Comparison of ENCODE assay signal across 20 cellular contexts in the genomic region with DNA sequence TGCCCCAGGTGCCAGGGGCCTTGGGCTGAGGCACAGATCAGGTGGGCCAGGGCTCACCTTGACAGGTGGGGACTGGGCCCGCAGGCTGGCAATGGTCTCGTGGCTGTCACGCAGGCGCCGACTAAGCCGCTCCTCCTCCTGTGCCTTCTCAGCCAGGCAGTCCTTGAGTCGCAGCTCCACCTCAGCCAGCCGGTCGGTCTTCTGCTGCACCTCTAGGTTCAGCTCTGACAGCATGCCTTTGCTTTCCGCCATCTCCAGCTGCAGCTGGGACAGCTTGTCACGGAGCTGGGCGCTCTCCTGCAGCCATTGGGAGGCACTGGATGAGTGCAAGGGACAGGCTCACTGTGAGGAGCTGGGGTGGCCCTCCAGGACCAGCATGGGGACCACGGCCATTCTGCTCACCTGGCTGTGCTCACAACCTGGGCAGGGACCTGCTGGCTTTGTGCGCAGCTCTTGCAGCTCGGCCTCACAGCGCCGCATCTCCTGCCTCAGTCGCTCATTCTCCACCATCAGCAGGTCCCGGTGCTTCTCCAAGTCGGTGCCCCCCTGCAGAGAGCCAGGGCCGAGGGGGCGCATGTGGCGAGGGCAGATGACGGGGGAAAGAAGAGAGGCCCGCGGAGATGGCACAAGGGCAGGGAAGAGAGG. TPM values are rescaled to one million over a fixed set of nuclear protein-coding genes. Genes with fewer than 3 reads are reported as not detected.
DNase-seq lines count a peak whose midpoint lies in the region; ATAC-seq, FAIRE-seq and TF ChIP-seq lines count a peak whose summit lies in the region.
"Had no signal": no experiment of that assay in that cellular context is flagged by ENCODE, and none has a peak within 500 bp of the region (broad histone marks: within the 10 kb centered on the region; RNA-seq: fewer than 3 reads in every experiment).

No MANE protein-coding gene starts in this region.

- H3K9me1 ChIP-seq in IMR-90 (ENCODE audit: insufficient read depth, low read length) (no peaks in the 10 kb centered on the region; the same call in 1 of the 2 replicates), K562 (ENCODE audit: control insufficient read depth, insufficient read depth, low read length) (no peaks in the 10 kb centered on the region)

- H3K4me1 Mint-ChIP-seq in Caco-2 (ENCODE audit: low read depth, unreplicated experiment), result no peaks in the 10 kb centered on the region
- peaks cover 25% of the 10 kb centered on the region for H3K4me1 Mint-ChIP-seq in osteocyte (ENCODE audit: unreplicated experiment)
- H3K4me1 Mint-ChIP-seq: CD4-positive, CD25-positive, alpha-beta regulatory T cell; CD8-positive, alpha-beta memory T cell had no signal

- no peak overlapping the region for H2AK5ac ChIP-seq in IMR-90 (ENCODE audit: low read depth, low read length)

- H3K36me3 Mint-ChIP-seq in Caco-2 (ENCODE audit: insufficient read depth, unreplicated experiment) (peaks cover 50% of the 10 kb centered on the region), osteocyte (ENCODE audit: unreplicated experiment) (peaks cover 30% of the 10 kb centered on the region)
- H3K36me3 Mint-ChIP-seq: CD4-positive, CD25-positive, alpha-beta regulatory T cell; CD8-positive, alpha-beta memory T cell had no signal

- H3K27ac Mint-ChIP-seq in Caco-2 (ENCODE audit: unreplicated experiment) (peak overlapping the region; percentile 33), osteocyte (ENCODE audit: unreplicated experiment) (peak overlapping the region; percentile 38)
- H3K27ac Mint-ChIP-seq: CD4-positive, CD25-positive, alpha-beta regulatory T cell; GM23338; HFFc6 had no signal

- H3K27me3 Mint-ChIP-seq in Caco-2 (ENCODE audit: insufficient read depth, unreplicated experiment) (no peaks in the 10 kb centered on the region), osteocyte (ENCODE audit: unreplicated experiment) (no peaks in the 10 kb centered on the region)
- H3K27me3 Mint-ChIP-seq: CD4-positive, CD25-positive, alpha-beta regulatory T cell; CD8-positive, alpha-beta memory T cell had no signal

- no TSS peak for BruUV-seq in Caco-2 (replicated peaks; lab: Mats Ljungman, UMichigan)
- no TSS peak for BruUV-seq in IMR-90 (replicated peaks; lab: Mats Ljungman, UMichigan)
- BruUV-seq in K562 (replicated peaks; lab: Mats Ljungman, UMichigan), result no TSS peak

- H2AK9ac ChIP-seq in IMR-90 (replicated peaks; ENCODE audit: low read depth, low read length, poor library complexity), result peak overlapping the region; percentile 55

- TF ChIP-seq RAD21 in IMR-90 (IDR thresholded peaks at IDR 0.05; ENCODE audit: low read length) (no peak), K562 (CRISPR knock-in tag; conservative IDR thresholded peaks at IDR 0.05 in 1 of 2, IDR thresholded peaks at IDR 0.05 in 1 of 2) (no peak)

- H3K4me3 ChIP-seq in Caco-2 (ENCODE audit: low read depth, low read length) (no peak overlapping the region), IMR-90 (ENCODE audit: insufficient read depth, low read depth, low read length) (no peak overlapping the region), K562 (no peak overlapping the region)
- H3K4me3 ChIP-seq: GM23338 had no signal

- dilution Hi-C loops in IMR-90 (cut with HindIII; ENCODE audit: low sequenced_read_pairs, unreplicated experiment), result no loop called here

- TF ChIP-seq EP300 in K562 (IDR thresholded peaks at IDR 0.05; ENCODE audit: low read length), result no peak

- H3K4me3 Mint-ChIP-seq in Caco-2 (ENCODE audit: unreplicated experiment), result no peak overlapping the region
- no peak overlapping the region for H3K4me3 Mint-ChIP-seq in osteocyte (ENCODE audit: unreplicated experiment)
- H3K4me3 Mint-ChIP-seq: CD4-positive, CD25-positive, alpha-beta regulatory T cell; CD8-positive, alpha-beta memory T cell; GM23338; HFFc6 had no signal

- no peak for DNase-seq in Caco-2
- DNase-seq in IMR-90, result no peak
- no peak for DNase-seq in K562 (ENCODE audit: extremely low read depth in 1 of 4, low spot score in 3 of 4)
- no peak for DNase-seq in osteocyte (ENCODE audit: extremely low spot score, unreplicated experiment)
- DNase-seq in NCI-H2196 (lab: John Stamatoyannopoulos, UW; ENCODE audit: unreplicated experiment), result no peak
- DNase-seq in activated CD8-positive, alpha-beta memory T cell treated with anti-CD3 and anti-CD28 coated beads for 24 hours, result no peak
- DNase-seq: ACHN; BE2C; C1 segment of cervical spinal cord; CD4-positive, CD25-positive, alpha-beta regulatory T cell; CD8-positive, alpha-beta memory T cell; COR-L47; DMS79 treated with DMSO at 0.1 percent for 48 hours; GF-D8; H7; HFFc6 had no signal

- H3K9ac ChIP-seq in IMR-90 (ENCODE audit: low read depth, low read length) (no peak overlapping the region), K562 (ENCODE audit: insufficient read depth in 1 of 2, low read depth in 2 of 2, low read length in 2 of 2) (no peak overlapping the region)

- H3K56ac ChIP-seq in IMR-90 (ENCODE audit: extremely low read depth, insufficient read depth, low read length), result no peak overlapping the region

- POLR2A ChIA-PET in Caco-2 (lab: Charles Lee), result no interaction called here
- POLR2A ChIA-PET in IMR-90 (lab: Charles Lee; ENCODE audit: unreplicated experiment), result no interaction called here
- POLR2A ChIA-PET in K562 (lab: Yijun Ruan, JAX), result interaction anchor here (0.8 kb wide), 1 partner anchor 13 kb away, joined by 5 read pairs; no protein-coding TSS in a partner anchor

- no peak overlapping the region for H2BK120ac ChIP-seq in IMR-90 (ENCODE audit: low read depth, low read length)

- intact Hi-C loops in Caco-2 (cut with micrococcal nuclease; ENCODE audit: unreplicated experiment) (no loop called here), IMR-90 (cut with micrococcal nuclease) (no loop called here), K562 (cut with micrococcal nuclease) (no loop called here)

- WGBS in IMR-90 (ENCODE audit: extremely low coverage in 2 of 2, insufficient read length in 1 of 2), 2 experiments, result 93% methylated on average over 12 of the region's 26 CpGs; no CpG with 5 or more reads in 1 of the 2 experiments
- WGBS in K562 (ENCODE audit: insufficient coverage, low coverage, missing lambda C conversion rate), result 91% methylated on average over 26 of the region's 26 CpGs

- H3K27me3 ChIP-seq in Caco-2 (replicated peaks; ENCODE audit: control insufficient read depth, insufficient read depth, low read length) (no peaks in the 10 kb centered on the region), IMR-90 (ENCODE audit: control insufficient read depth, insufficient read depth, low read length) (no peaks in the 10 kb centered on the region), K562 (ENCODE audit: control insufficient read depth in 2 of 2, insufficient read depth in 2 of 2, low read length in 2 of 2) (no peaks in the 10 kb centered on the region)
- H3K27me3 ChIP-seq: BE2C had no signal

- ATAC-seq in IMR-90 (ENCODE audit: low read depth), result no peak
- no peak for ATAC-seq in K562
- ATAC-seq: GM23338, HCT116 had no signal

- no peak overlapping the region for H4K8ac ChIP-seq in IMR-90 (ENCODE audit: low read depth in 2 of 2, low read length in 2 of 2)

- no peaks in the 10 kb centered on the region for H3K9me3 Mint-ChIP-seq in Caco-2 (ENCODE audit: unreplicated experiment)
- no peaks in the 10 kb centered on the region for H3K9me3 Mint-ChIP-seq in osteocyte (ENCODE audit: unreplicated experiment)
- H3K9me3 Mint-ChIP-seq: CD4-positive, CD25-positive, alpha-beta regulatory T cell; CD8-positive, alpha-beta memory T cell; GM23338; HFFc6 had no signal

- no peak for TF ChIP-seq POLR2A in IMR-90 (IDR thresholded peaks at IDR 0.05; ENCODE audit: low read depth, low read length)
- no peak for TF ChIP-seq POLR2A in K562 (conservative IDR thresholded peaks at IDR 0.05)

- H3K79me1 ChIP-seq in IMR-90 (ENCODE audit: low read depth in 1 of 2, low read length in 2 of 2), result peaks cover 12 to 55% of the 10 kb centered on the region in 2 experiments

- no peak overlapping the region for H3K27ac ChIP-seq in IMR-90 (ENCODE audit: insufficient read depth, low read length)
- no peak overlapping the region for H3K27ac ChIP-seq in K562 (ENCODE audit: extremely low read depth, low read depth, low read length)

- H2AFZ ChIP-seq in IMR-90 (replicated peaks; ENCODE audit: low read length, poor library complexity) (no peak overlapping the region), K562 (ENCODE audit: low read depth, low read length) (no peak overlapping the region)
- H2AFZ ChIP-seq: GM23338 had no signal

- H3K79me2 ChIP-seq in K562 (ENCODE audit: control insufficient read depth, insufficient read depth, low read length), result no peaks in the 10 kb centered on the region

- no peak overlapping the region for H3K18ac ChIP-seq in IMR-90 (ENCODE audit: low read depth, low read length)

- H3K4me1 ChIP-seq in Caco-2, result no peaks in the 10 kb centered on the region
- H3K4me1 ChIP-seq in IMR-90 (ENCODE audit: control insufficient read depth, insufficient read depth, low read length), result peaks cover 6% of the 10 kb centered on the region
- H3K4me1 ChIP-seq in K562 (replicated peaks in 1 of 2; ENCODE audit: control insufficient read depth in 2 of 2, insufficient read depth in 2 of 2, low read length in 2 of 2), result peaks cover 0 to 7% of the 10 kb centered on the region in 2 experiments; a peak in 2 of 5 replicates
- H3K4me1 ChIP-seq: BE2C had no signal

- H3K4me2 ChIP-seq in IMR-90 (ENCODE audit: low read depth, low read length) (no peak overlapping the region), K562 (ENCODE audit: insufficient read depth, low read length) (no peak overlapping the region)
- H3K4me2 ChIP-seq: GM23338 had no signal

- H3K4ac ChIP-seq in IMR-90 (ENCODE audit: low read depth, low read length), result no peak overlapping the region

- H3K9me3 ChIP-seq in Caco-2 (no peaks in the 10 kb centered on the region), IMR-90 (ENCODE audit: control insufficient read depth, insufficient read depth, low read length) (no peaks in the 10 kb centered on the region), K562 (replicated peaks; ENCODE audit: control insufficient read depth, insufficient read depth, low read depth, low read length) (no peaks in the 10 kb centered on the region)
- H3K9me3 ChIP-seq: BE2C had no signal

- H3K36me3 ChIP-seq in Caco-2 (ENCODE audit: control insufficient read depth, insufficient read depth, low read length) (peaks cover 3% of the 10 kb centered on the region), IMR-90 (ENCODE audit: control insufficient read depth, insufficient read depth, low read length) (peaks cover 48% of the 10 kb centered on the region), K562 (ENCODE audit: control insufficient read depth, insufficient read depth, low read length) (peaks cover 71% of the 10 kb centered on the region)
- H3K36me3 ChIP-seq: BE2C had no signal

- no peak overlapping the region for H3K14ac ChIP-seq in IMR-90 (replicated peaks; ENCODE audit: low read depth, low read length)

- no peak overlapping the region for H3K23ac ChIP-seq in IMR-90 (ENCODE audit: low read depth, low read length)

- TF ChIP-seq CTCF in Caco-2 (IDR thresholded peaks at IDR 0.05; ENCODE audit: insufficient read depth in 1 of 2, low read depth in 1 of 2, low read length in 1 of 2, severe bottlenecking in 1 of 2, unreplicated experiment in 1 of 2) (no peak), IMR-90 (conservative IDR thresholded peaks at IDR 0.05; ENCODE audit: low read depth, low read length) (no peak), K562 (IDR thresholded peaks at IDR 0.05 in 2 of 3, conservative IDR thresholded peaks at IDR 0.05 in 1 of 3; ENCODE audit: insufficient read depth in 2 of 3, low read depth in 1 of 3, low read length in 3 of 3) (no peak), osteocyte (IDR thresholded peaks at IDR 0.05) (no peak)

- no peak for FAIRE-seq in K562 (lab: Jason Lieb, UNC)
- FAIRE-seq: A204.1, D721Med had no signal

- CTCF ChIA-PET in Caco-2 (lab: Charles Lee) (interaction anchor here (0.8 kb wide), 1 partner anchor 92 kb away, joined by 4 read pairs; no protein-coding TSS in a partner anchor), IMR-90 (lab: Yijun Ruan, JAX) (no interaction called here), K562 (lab: Yijun Ruan, JAX; ENCODE audit: low intra/inter-chr PET ratio) (no interaction called here)

- no peak overlapping the region for H2BK15ac ChIP-seq in IMR-90 (ENCODE audit: low read depth, low read length)

- H4K20me1 ChIP-seq in IMR-90 (ENCODE audit: insufficient read depth, low read length) (peaks cover 15% of the 10 kb centered on the region), K562 (replicated peaks; ENCODE audit: control insufficient read depth, insufficient read depth, low read length) (no peaks in the 10 kb centered on the region)

- H4K91ac ChIP-seq in IMR-90 (ENCODE audit: insufficient read depth, low read depth, low read length), result no peak overlapping the region

- H4K5ac ChIP-seq in IMR-90 (ENCODE audit: low read depth, low read length), result no peak overlapping the region

- no peak overlapping the region for H2BK20ac ChIP-seq in IMR-90 (ENCODE audit: low read depth, low read length)

- in situ Hi-C loops in IMR-90 (cut with MboI; ENCODE audit: low sequenced_read_pairs) (no loop called here), K562 (cut with MboI) (no loop called here)

- no peak overlapping the region for H2BK5ac ChIP-seq in IMR-90 (ENCODE audit: low read depth, low read length, poor library complexity, severe bottlenecking)

RNA-seq across cellular contexts. Expression of gene KIFC3, which starts 31.0 kb away (rescaled TPM):
- total RNA-seq in Caco-2 (2022), result 103 and 108 TPM in 2 replicates
- total RNA-seq in IMR-90 (2012; rRNA removed), result 38.3 and 48.6 TPM in 2 replicates
- 62.5 and 66.6 TPM in 2 replicates for polyA plus RNA-seq in IMR-90 (2012; rRNA removed)
- 43.3 and 62.3 TPM in 2 replicates for polyA plus RNA-seq in IMR-90 (2012; cell fraction: cytosol; rRNA removed)
- 123 and 327 TPM in 2 replicates for polyA plus RNA-seq in IMR-90 (2012; cell fraction: nucleus; rRNA removed; ENCODE audit: low replicate concordance)
- 164 and 411 TPM in 2 replicates for total RNA-seq in K562 (2011; cell fraction: chromatin; rRNA removed; ENCODE audit: low replicate concordance)
- 182 and 194 TPM in 2 replicates for total RNA-seq in K562 (2011; cell fraction: nucleolus; rRNA removed)
- total RNA-seq in K562 (2011; cell fraction: nucleoplasm; rRNA removed), result 159 and 191 TPM in 2 replicates
- total RNA-seq in K562 (2014; rRNA removed), result 103 and 106 TPM in 2 replicates
- 19.0 and 22.9 TPM in 2 replicates for total RNA-seq in K562 (2014; rRNA removed; fragmentation: Illumina TruSeq; extraction: Trizol)
- 26.2 and 28.4 TPM in 2 replicates for total RNA-seq in K562 (2015; rRNA removed; fragmentation: Illumina TruSeq; extraction: Trizol)
- total RNA-seq in K562 (2021), result 94.5 and 105 TPM in 2 replicates
- 53.3 and 63.5 TPM in 2 replicates for polyA plus RNA-seq in K562 (2011; rRNA removed)
- polyA plus RNA-seq in K562 (2011; cell fraction: cytosol; rRNA removed), result 55.1 and 112 TPM in 2 replicates
- polyA plus RNA-seq in K562 (2011; cell fraction: nucleus; rRNA removed), result 117 and 212 TPM in 2 replicates
- polyA plus RNA-seq in K562 (2012), result 52.0 and 117 TPM in 2 replicates
- polyA plus RNA-seq in K562 (2014; fragmentation: Illumina TruSeq; extraction: Trizol), result 20.2 and 47.1 TPM in 2 replicates
- under 1 TPM; 0.23 to 0.96 TPM for polyA plus RNA-seq in K562 (2014; fragmentation: Nextera tagmentation; extraction: Ambion mirVana)
- polyA plus RNA-seq in K562 (2014; rRNA removed), result 78.1 and 80.3 TPM in 2 replicates
- polyA minus RNA-seq in K562 (2011; rRNA and poly(A)+ RNA removed), result 30.1 and 42.3 TPM in 2 replicates
- polyA minus RNA-seq in K562 (2011; cell fraction: cytosol; rRNA and poly(A)+ RNA removed), result 44.9 and 52.3 TPM in 2 replicates
- polyA minus RNA-seq in K562 (2011; cell fraction: nucleus; rRNA and poly(A)+ RNA removed), result 83.2 and 86.6 TPM in 2 replicates
- 191 and 196 TPM in 2 replicates for total RNA-seq in osteocyte
- polyA plus RNA-seq: CD4-positive, CD25-positive, alpha-beta regulatory T cell had no signal

RNA-seq across cellular contexts. Expression of gene KATNB1, which starts 35.7 kb away (rescaled TPM):
- total RNA-seq in Caco-2 (2022) (31.8 and 32.4 TPM in 2 replicates), IMR-90 (2012; rRNA removed) (10.9 and 14.2 TPM in 2 replicates), K562 (2014; rRNA removed) (41.7 and 49.9 TPM in 2 replicates), K562 (2014; rRNA removed; fragmentation: Illumina TruSeq; extraction: Trizol) (11.0 and 12.4 TPM in 2 replicates), K562 (2015; rRNA removed; fragmentation: Illumina TruSeq; extraction: Trizol) (16.2 and 19.2 TPM in 2 replicates), K562 (2021) (50.2 and 52.6 TPM in 2 replicates), osteocyte (14.2 and 15.9 TPM in 2 replicates)
- polyA plus RNA-seq in IMR-90 (2012; rRNA removed) (23.5 and 27.6 TPM in 2 replicates), K562 (2011; rRNA removed) (21.9 and 35.8 TPM in 2 replicates), K562 (2014; fragmentation: Illumina TruSeq; extraction: Trizol) (34.2 and 55.7 TPM in 2 replicates), K562 (2014; fragmentation: Nextera tagmentation; extraction: Ambion mirVana) (1 to 10 TPM; 1.2 to 2.6 TPM), K562 (2014; rRNA removed) (39.6 and 48.0 TPM in 2 replicates)
- 15.9 and 23.1 TPM in 2 replicates for polyA plus RNA-seq in IMR-90 (2012; cell fraction: cytosol; rRNA removed)
- polyA plus RNA-seq in IMR-90 (2012; cell fraction: nucleus; rRNA removed; ENCODE audit: low replicate concordance), result 67.2 and 166 TPM in 2 replicates
- 32.2 and 108 TPM in 2 replicates for total RNA-seq in K562 (2011; cell fraction: chromatin; rRNA removed; ENCODE audit: low replicate concordance)
- 85.9 and 107 TPM in 2 replicates for total RNA-seq in K562 (2011; cell fraction: nucleolus; rRNA removed)
- total RNA-seq in K562 (2011; cell fraction: nucleoplasm; rRNA removed), result 35.6 and 47.7 TPM in 2 replicates
- 23.3 and 42.8 TPM in 2 replicates for polyA plus RNA-seq in K562 (2011; cell fraction: cytosol; rRNA removed)
- polyA plus RNA-seq in K562 (2011; cell fraction: nucleus; rRNA removed), result 157 and 196 TPM in 2 replicates
- polyA plus RNA-seq in K562 (2012), result 32.5 and 46.3 TPM in 2 replicates
- polyA minus RNA-seq in K562 (2011; rRNA and poly(A)+ RNA removed), result 9.4 and 10.4 TPM in 2 replicates
- 17.7 and 29.2 TPM in 2 replicates for polyA minus RNA-seq in K562 (2011; cell fraction: cytosol; rRNA and poly(A)+ RNA removed)
- polyA minus RNA-seq in K562 (2011; cell fraction: nucleus; rRNA and poly(A)+ RNA removed), result 35.1 and 38.8 TPM in 2 replicates
